ENCODE assay signal across 8 cellular contexts in the genomic region with DNA sequence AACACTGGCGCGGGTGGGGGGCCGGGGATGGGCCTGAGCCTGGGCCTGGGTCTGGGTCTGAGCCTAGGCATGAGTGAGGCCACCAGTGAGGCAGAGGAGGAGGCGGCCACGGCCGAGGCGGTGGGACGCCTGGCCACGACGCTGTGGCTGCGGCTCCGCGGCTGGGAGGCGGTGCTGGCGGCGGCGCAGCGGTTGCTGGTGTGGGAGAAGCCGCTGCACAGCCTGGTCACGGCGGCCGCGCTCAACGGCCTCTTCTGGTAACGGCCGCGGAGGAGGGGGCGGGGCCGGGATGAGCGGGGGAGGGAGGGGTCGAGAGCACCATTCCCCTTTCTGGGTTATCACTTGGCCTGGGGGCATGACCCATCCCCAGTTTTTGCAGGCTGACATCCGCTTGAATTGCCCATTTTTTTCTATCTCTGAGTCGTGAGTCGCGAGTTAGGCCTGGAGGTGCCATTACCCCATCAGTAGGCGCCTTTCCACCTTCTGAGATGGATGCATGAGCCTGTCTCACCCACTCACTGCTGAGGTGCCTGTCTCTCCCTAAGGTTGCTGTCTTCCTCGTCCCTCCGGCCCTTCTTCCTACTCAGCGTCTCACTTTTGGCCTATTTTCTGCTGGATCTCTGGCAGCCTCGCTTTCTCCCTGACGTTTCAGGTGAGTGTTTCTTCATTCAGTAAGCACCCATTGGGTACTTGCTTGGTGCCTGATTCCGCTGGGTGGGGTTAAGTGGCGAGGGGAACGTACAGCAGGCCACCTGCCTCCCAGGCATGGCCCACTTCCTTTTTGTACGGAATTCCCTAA. TPM values are rescaled to one million over a fixed set of nuclear protein-coding genes. Genes with fewer than 3 reads are reported as not detected.
A peak's percentile ranks its signal among the peaks of the same experiment; 100 is the strongest.
DNase-seq lines count a peak whose midpoint lies in the region; ATAC-seq, FAIRE-seq and TF ChIP-seq lines count a peak whose summit lies in the region.

No MANE protein-coding gene starts in this region.

- H3K4me3 Mint-ChIP-seq in natural killer cell, result peak overlapping the region; percentile 97

- peak; percentile 5; the same call in 1 of the 2 replicates for TF ChIP-seq POLR2A in H54 (IDR thresholded peaks at IDR 0.05; ENCODE audit: low read depth, low read length)
- no peak for TF ChIP-seq POLR2A in esophagus muscularis mucosa (IDR thresholded peaks at IDR 0.05; ENCODE audit: low read depth)
- no peak for TF ChIP-seq POLR2A in upper lobe of left lung (IDR thresholded peaks at IDR 0.05)

- 15% methylated on average over 13 of the region's 45 CpGs for WGBS in esophagus muscularis mucosa
- WGBS in upper lobe of left lung, 2 donors, result 3 to 10% methylated on average over 19 to 39 of the region's 45 CpGs

- peak overlapping the region; percentile 99 to 100 for H3K27ac Mint-ChIP-seq in natural killer cell

- H3K27me3 ChIP-seq in MG63, result no peaks in the 10 kb centered on the region
- H3K27me3 ChIP-seq in esophagus muscularis mucosa, result no peaks in the 10 kb centered on the region
- H3K27me3 ChIP-seq in upper lobe of left lung, result no peaks in the 10 kb centered on the region

- no peaks in the 10 kb centered on the region for H3K27me3 Mint-ChIP-seq in natural killer cell (ENCODE audit: low read depth in 2 of 2)

- peak overlapping the region; percentile 64 for H3K4me3 ChIP-seq in GM12875 (ENCODE audit: low read depth, low read length)
- H3K4me3 ChIP-seq in MG63, result peak overlapping the region; percentile 98
- peak overlapping the region; percentile 95 to 100 (median 96) for H3K4me3 ChIP-seq in esophagus muscularis mucosa
- peak overlapping the region; percentile 77 to 91 (median 80) for H3K4me3 ChIP-seq in upper lobe of left lung

- H3K9me3 Mint-ChIP-seq in natural killer cell, result no peaks in the 10 kb centered on the region

- H3K4me1 Mint-ChIP-seq in natural killer cell, result peaks cover 47 to 68% of the 10 kb centered on the region in 2 donors

- no peak for FAIRE-seq in H54 (lab: Jason Lieb, UNC)

- DNase-seq in H54 (ENCODE audit: insufficient read length, low spot score) (peak; percentile 22), MG63 (peak; percentile 41), esophagus muscularis mucosa (ENCODE audit: extremely low spot score) (peak; percentile 92), natural killer cell (no peak), upper lobe of left lung (peak; percentile 59 to 93), NCI-H524 (lab: John Stamatoyannopoulos, UW) (no peak)
- peak; percentile 73 for DNase-seq in activated CD8-positive, alpha-beta memory T cell treated with anti-CD3 and anti-CD28 coated beads, Interleukin-2, amount 50 U/mL, for 48 hours

- peak overlapping the region; percentile 95 to 100 (median 96) for H3K27ac ChIP-seq in esophagus muscularis mucosa (replicated peaks in 1 of 4)
- H3K27ac ChIP-seq in upper lobe of left lung, result peak overlapping the region; percentile 96 to 99 (median 98)

- H3K4me1 ChIP-seq in esophagus muscularis mucosa (peaks cover 25 to 55% (median 38%) of the 10 kb centered on the region in 4 donors), upper lobe of left lung (peaks cover 23 to 35% (median 26%) of the 10 kb centered on the region in 4 donors)

- no peak for TF ChIP-seq EP300 in esophagus muscularis mucosa (IDR thresholded peaks at IDR 0.05)
- TF ChIP-seq EP300 in upper lobe of left lung (IDR thresholded peaks at IDR 0.05), result no peak

- ATAC-seq in natural killer cell (peak; percentile 1 to 6 (median 2)), upper lobe of left lung (ENCODE audit: low FRiP score in 2 of 2) (peak in 1 of 2 donors; percentile 20)

- intact Hi-C loops in esophagus muscularis mucosa (cut with DNase I), result loop anchor here (2.0 to 10.0 kb wide), 2 partner anchors 28 to 206 kb away; a partner anchor contains a TSS
- intact Hi-C loops in natural killer cell (cut with micrococcal nuclease), result loop anchor here (1.0 to 10.0 kb wide), 4 partner anchors 18 to 281 kb away; a partner anchor contains a TSS

- peaks cover 56% of the 10 kb centered on the region for H3K36me3 ChIP-seq in MG63
- peaks cover 48 to 61% (median 60%) of the 10 kb centered on the region in 4 donors for H3K36me3 ChIP-seq in esophagus muscularis mucosa
- peaks cover 33 to 58% (median 51%) of the 10 kb centered on the region in 4 donors for H3K36me3 ChIP-seq in upper lobe of left lung

- peaks cover 9% of the 10 kb centered on the region for H3K36me3 Mint-ChIP-seq in natural killer cell

- no peaks in the 10 kb centered on the region for H3K9me3 ChIP-seq in MG63
- H3K9me3 ChIP-seq in esophagus muscularis mucosa, result no peaks in the 10 kb centered on the region
- H3K9me3 ChIP-seq in upper lobe of left lung, result no peaks in the 10 kb centered on the region

- no peak for TF ChIP-seq CTCF in GM12875 (IDR thresholded peaks at IDR 0.05; ENCODE audit: borderline replicate concordance, insufficient read depth, low read depth, low read length)
- TF ChIP-seq CTCF in esophagus muscularis mucosa (IDR thresholded peaks at IDR 0.05), result no peak
- peak; percentile 18 for TF ChIP-seq CTCF in natural killer cell (IDR thresholded peaks at IDR 0.05)
- no peak for TF ChIP-seq CTCF in upper lobe of left lung (IDR thresholded peaks at IDR 0.05)

RNA-seq across cellular contexts. Expression of a gene that starts 0.5 kb away (rescaled TPM):
- total RNA-seq in MG63 (2014; rRNA removed; shearing (Covaris generic); ENCODE audit: low replicate concordance), result 52.2 and 85.4 TPM in 2 replicates
- 10 to 100 TPM; 44.0 to 69.3 (median 56.3) TPM for total RNA-seq in esophagus muscularis mucosa
- total RNA-seq in natural killer cell, result 10 to 100 TPM; 77.0 to 81.9 (median 79.0) TPM
- total RNA-seq in upper lobe of left lung, result 100 to 1,000 TPM in 1 of 6 donors, 10 to 100 TPM in 5; 46.1 to 100 (median 60.5) TPM

RNA-seq across cellular contexts. Expression of a gene that starts 1.9 kb away (rescaled TPM):
- 35.2 and 40.6 TPM in 2 replicates for total RNA-seq in MG63 (2014; rRNA removed; shearing (Covaris generic); ENCODE audit: low replicate concordance)
- 10 to 100 TPM; 41.9 to 98.0 (median 61.9) TPM for total RNA-seq in esophagus muscularis mucosa
- total RNA-seq in natural killer cell, result 10 to 100 TPM; 64.4 to 72.4 (median 64.8) TPM
- 10 to 100 TPM; 42.7 to 86.8 (median 49.4) TPM for total RNA-seq in upper lobe of left lung

RNA-seq across cellular contexts. Expression of a gene that starts 8.7 kb away (rescaled TPM):
- total RNA-seq in MG63 (2014; rRNA removed; shearing (Covaris generic); ENCODE audit: low replicate concordance), result not detected in 2 replicates
- total RNA-seq in esophagus muscularis mucosa (under 1 TPM; 0.23 to 0.58 (median 0.37) TPM), natural killer cell (1 to 10 TPM in 1 of 3 donors, under 1 TPM in 2; 0.48 to 1.1 (median 0.89) TPM), upper lobe of left lung (1 to 10 TPM in 4 of 6 donors, under 1 TPM in 2; 0.33 to 6.3 (median 2.6) TPM)

RNA-seq across cellular contexts. Expression of a gene that starts 18.0 kb away (rescaled TPM):
- total RNA-seq in MG63 (2014; rRNA removed; shearing (Covaris generic); ENCODE audit: low replicate concordance), result 20.9 and 22.6 TPM in 2 replicates
- 10 to 100 TPM; 15.1 to 24.4 (median 17.8) TPM for total RNA-seq in esophagus muscularis mucosa
- total RNA-seq in natural killer cell, result 10 to 100 TPM in 2 of 3 donors, 1 to 10 TPM in 1; 9.9 to 12.7 (median 11.0) TPM
- 10 to 100 TPM in 5 of 6 donors, 1 to 10 TPM in 1; 7.9 to 26.2 (median 14.3) TPM for total RNA-seq in upper lobe of left lung

RNA-seq across cellular contexts. Expression of a gene that starts 28.0 kb away (rescaled TPM):
- 43.3 and 72.7 TPM in 2 replicates for total RNA-seq in MG63 (2014; rRNA removed; shearing (Covaris generic); ENCODE audit: low replicate concordance)
- total RNA-seq in esophagus muscularis mucosa (10 to 100 TPM; 27.0 to 50.1 (median 36.9) TPM), natural killer cell (10 to 100 TPM; 67.6 to 84.0 (median 83.4) TPM), upper lobe of left lung (10 to 100 TPM; 38.7 to 59.7 (median 43.3) TPM)

Comparison
In these comparisons a context has a peak if more than half of its experiments do, and no peak if none do; other contexts are left out.
1. DNase-seq: peak in H54 (single experiment), MG63 (single experiment), activated CD8-positive, alpha-beta memory T cell treated with anti-CD3 and anti-CD28 coated beads, Interleukin-2, amount 50 U/mL, for 48 hours (single experiment), esophagus muscularis mucosa (single experiment) and upper lobe of left lung (2 of 2); none in natural killer cell (single experiment) and NCI-H524 (0 of 2).
2. Peak in every context shown above with its lines, with median percentiles within 50 percentile points of each other: H3K4me3 ChIP-seq.